6 cellular contexts compared by ENCODE assay signal in genomic region chr19:17246681-17247425, GRCh38. TPM values are rescaled to one million over a fixed set of nuclear protein-coding genes. Genes with fewer than 3 reads are reported as not detected.
DNase-seq lines count a peak whose midpoint lies in the region; ATAC-seq and TF ChIP-seq lines count a peak whose summit lies in the region.

No MANE protein-coding gene starts in this region.

- H3K27me3 ChIP-seq in BE2C (no peaks in the 10 kb centered on the region), esophagus squamous epithelium (no peaks in the 10 kb centered on the region), spleen (replicated peaks in 1 of 7) (peaks cover 0 to 18% (median 0%) of the 10 kb centered on the region in 7 donors)

- H3K36me3 ChIP-seq in BE2C (no peaks in the 10 kb centered on the region), esophagus squamous epithelium (no peaks in the 10 kb centered on the region), spleen (peaks cover 0 to 6% (median 0%) of the 10 kb centered on the region in 6 donors)

- WGBS in esophagus squamous epithelium, 2 donors, result 7 to 15% methylated on average over 11 to 12 of the region's 21 CpGs
- 19 to 28% (median 23%) methylated on average over 19 to 21 of the region's 21 CpGs for WGBS in spleen, 5 donors

- H3K4me1 ChIP-seq in BE2C (peaks cover 11% of the 10 kb centered on the region), esophagus squamous epithelium (peaks cover 23 to 74% (median 38%) of the 10 kb centered on the region in 3 donors), spleen (peaks cover 10 to 55% (median 34%) of the 10 kb centered on the region in 6 donors)

- TF ChIP-seq POLR2A in esophagus squamous epithelium (IDR thresholded peaks at IDR 0.05) (no peak), spleen (IDR thresholded peaks at IDR 0.05) (no peak)

- intact Hi-C loops in esophagus squamous epithelium (cut with DNase I) (no loop called here), spleen (cut with DNase I; ENCODE audit: low total_unique reads) (no loop called here)

- no peak for ATAC-seq in GM21619 (IDR thresholded peaks at IDR 0.05; ENCODE audit: unreplicated experiment)

- H3K9me3 ChIP-seq in BE2C, result no peaks in the 10 kb centered on the region
- no peaks in the 10 kb centered on the region for H3K9me3 ChIP-seq in esophagus squamous epithelium
- no peaks in the 10 kb centered on the region for H3K9me3 ChIP-seq in spleen

- TF ChIP-seq CTCF in BE2C (IDR thresholded peaks at IDR 0.05; ENCODE audit: low read depth, low read length) (no peak), esophagus squamous epithelium (IDR thresholded peaks at IDR 0.05) (no peak), spleen (IDR thresholded peaks at IDR 0.05 in 8 of 11, conservative IDR thresholded peaks at IDR 0.05 in 3 of 11) (no peak)

- DNase-seq in BE2C, result peak; percentile 73
- DNase-seq in NCI-H146 treated with DMSO at 0.1 percent for 48 hours (lab: John Stamatoyannopoulos, UW; ENCODE audit: unreplicated experiment), result peak; percentile 82
- no peak for DNase-seq in esophagus squamous epithelium (lab: John Stamatoyannopoulos, UW)
- peak; percentile 83 for DNase-seq in spleen
- no peak for DNase-seq in activated CD8-positive, alpha-beta memory T cell treated with anti-CD3 and anti-CD28 coated beads for 24 hours

- H3K4me3 ChIP-seq in BE2C (ENCODE audit: low read depth, low read length) (peak overlapping the region; percentile 65), esophagus squamous epithelium (peak overlapping the region; percentile 81 to 95 (median 90)), spleen (peak overlapping the region; percentile 13 to 93 (median 66))

- H3K27ac ChIP-seq in esophagus squamous epithelium (peak overlapping the region; percentile 90 to 94 (median 92)), spleen (peak overlapping the region in 7 of 8 donors; percentile 41 to 84 (median 73))

RNA-seq across cellular contexts. Expression of gene NR2F6, which starts 1.1 kb away (rescaled TPM):
- 143 TPM for polyA plus RNA-seq in BE2C (2012; ENCODE audit: insufficient read depth, insufficient read length, low read depth)
- 100 to 1,000 TPM in 1 of 4 donors, 10 to 100 TPM in 3; 52.8 to 115 (median 82.7) TPM for total RNA-seq in esophagus squamous epithelium
- 10 to 100 TPM; 11.6 to 15.0 (median 14.5) TPM for total RNA-seq in spleen
- 10 to 100 TPM in 1 of 3 donors, 1 to 10 TPM in 2; 6.6 to 11.9 (median 7.8) TPM for polyA plus RNA-seq in spleen

RNA-seq across cellular contexts. Expression of gene USHBP1, which starts 17.7 kb away (rescaled TPM):
- polyA plus RNA-seq in BE2C (2012; ENCODE audit: insufficient read depth, insufficient read length, low read depth), result 0.73 TPM
- total RNA-seq in esophagus squamous epithelium (1 to 10 TPM in 1 of 4 donors, under 1 TPM in 2, not detected in 1; 0.70 to 4.8 (median 0.73) TPM), spleen (10 to 100 TPM in 2 of 7 donors, 1 to 10 TPM in 5; 4.4 to 16.6 (median 7.6) TPM)
- 10 to 100 TPM in 2 of 3 donors, 1 to 10 TPM in 1; 3.1 to 16.6 (median 12.4) TPM for polyA plus RNA-seq in spleen

RNA-seq across cellular contexts. Expression of gene BABAM1, which starts 20.4 kb away (rescaled TPM):
- polyA plus RNA-seq in BE2C (2012; ENCODE audit: insufficient read depth, insufficient read length, low read depth), result 212 TPM
- total RNA-seq in esophagus squamous epithelium (10 to 100 TPM; 29.1 to 55.8 (median 53.1) TPM), spleen (10 to 100 TPM; 61.7 to 84.3 (median 71.3) TPM)
- 100 to 1,000 TPM in 2 of 3 donors, 10 to 100 TPM in 1; 74.8 to 133 (median 114) TPM for polyA plus RNA-seq in spleen

RNA-seq across cellular contexts. Expression of gene OCEL1, which starts 20.8 kb away (rescaled TPM):
- 14.8 TPM for polyA plus RNA-seq in BE2C (2012; ENCODE audit: insufficient read depth, insufficient read length, low read depth)
- total RNA-seq in esophagus squamous epithelium (1 to 10 TPM; 1.8 to 6.9 (median 4.1) TPM), spleen (10 to 100 TPM in 6 of 7 donors, 1 to 10 TPM in 1; 7.7 to 28.6 (median 25.4) TPM)
- 10 to 100 TPM; 20.4 to 31.8 (median 24.3) TPM for polyA plus RNA-seq in spleen

RNA-seq across cellular contexts. Expression of gene USE1, which starts 31.7 kb away (rescaled TPM):
- polyA plus RNA-seq in BE2C (2012; ENCODE audit: insufficient read depth, insufficient read length, low read depth), result 121 TPM
- total RNA-seq in esophagus squamous epithelium, result 10 to 100 TPM; 11.2 to 22.5 (median 17.6) TPM
- total RNA-seq in spleen, result 10 to 100 TPM; 17.2 to 30.4 (median 25.9) TPM
- polyA plus RNA-seq in spleen, result 10 to 100 TPM; 65.1 to 74.4 (median 65.4) TPM

Comparison
In these comparisons a context has a peak if more than half of its experiments do, and no peak if none do; other contexts are left out.
1. DNase-seq: peak in BE2C (single experiment), NCI-H146 treated with DMSO at 0.1 percent for 48 hours (single experiment) and spleen (single experiment); none in esophagus squamous epithelium (single experiment) and activated CD8-positive, alpha-beta memory T cell treated with anti-CD3 and anti-CD28 coated beads for 24 hours (single experiment).
2. Peak in every context shown above with its lines, with median percentiles within 50 percentile points of each other: H3K4me3 ChIP-seq.